Comparison of ENCODE assay signal across 19 cellular contexts in genomic region chr7:55426676-55427075, GRCh38.
"Had no signal": no experiment of that assay in that cellular context is flagged by ENCODE, and none has a peak within 500 bp of the region (broad histone marks: within the 10 kb centered on the region; RNA-seq: fewer than 3 reads in every experiment).

No MANE protein-coding gene starts in this region.

- H3K36me3 ChIP-seq: neutrophil had no signal

- H3K27ac Mint-ChIP-seq: activated CD4-positive, alpha-beta memory T cell treated with anti-CD3 and anti-CD28 coated beads, Interleukin-2, amount 10 ng/mL, durations not matched to agents 7 days and 5 days had no signal

- H3K9me3 Mint-ChIP-seq: activated CD4-positive, alpha-beta memory T cell treated with anti-CD3 and anti-CD28 coated beads, Interleukin-2, amount 10 ng/mL, durations not matched to agents 7 days and 5 days; activated T-cell treated with anti-CD3 and anti-CD28 coated beads, Interleukin-2, amount 50 U/mL, for 24 hours had no signal

- H3K4me3 ChIP-seq: ascending aorta, gastrocnemius medialis, heart left ventricle, mucosa of descending colon, transverse colon, vagina had no signal

- H2AFZ ChIP-seq: parathyroid adenoma had no signal

- H3K9ac ChIP-seq: parathyroid adenoma had no signal

- DNase-seq: activated CD4-positive, alpha-beta memory T cell treated with anti-CD3 and anti-CD28 coated beads, Interleukin-2, amount 10 ng/mL, durations not matched to agents 7 days and 5 days; activated CD4-positive, CD25-positive, alpha-beta regulatory T cell treated with anti-CD3 and anti-CD28 coated beads, Interleukin-2, amount 50 U/mL, for 72 hours; activated effector memory CD4-positive, alpha-beta T cell treated with anti-CD3 and anti-CD28 coated beads, Interleukin-2, amount 50 U/mL, for 16 hours; activated T-cell treated with anti-CD3 and anti-CD28 coated beads, Interleukin-2, amount 50 U/mL, for 24 hours; gastrocnemius medialis; heart left ventricle; mucosa of descending colon; naive thymus-derived CD4-positive, alpha-beta T cell; stimulated activated CD4-positive, alpha-beta T cell treated with anti-CD3 and anti-CD28 coated beads, Interleukin-12 subunit alpha, Interleukin-12 subunit beta, amount 100 ng/mL, for 4 hours; stimulated activated CD4-positive, alpha-beta T cell treated with anti-CD3 and anti-CD28 coated beads, Interleukin-2, amount 100 ng/mL, for 24 hours; substantia nigra; T-helper 9 cell; transverse colon had no signal

- H3K9me3 ChIP-seq: ascending aorta, gastrocnemius medialis, heart left ventricle, mucosa of descending colon, neutrophil, transverse colon, vagina had no signal

- H3K4me3 Mint-ChIP-seq: activated CD4-positive, alpha-beta memory T cell treated with anti-CD3 and anti-CD28 coated beads, Interleukin-2, amount 10 ng/mL, durations not matched to agents 7 days and 5 days; activated T-cell treated with anti-CD3 and anti-CD28 coated beads, Interleukin-2, amount 50 U/mL, for 24 hours; naive thymus-derived CD4-positive, alpha-beta T cell had no signal

- H3K4me1 ChIP-seq: ascending aorta, heart left ventricle, parathyroid adenoma had no signal

- H3K27me3 ChIP-seq: ascending aorta, gastrocnemius medialis, heart left ventricle, neutrophil, transverse colon, vagina had no signal

- H3K27me3 Mint-ChIP-seq: activated CD4-positive, alpha-beta memory T cell treated with anti-CD3 and anti-CD28 coated beads, Interleukin-2, amount 10 ng/mL, durations not matched to agents 7 days and 5 days; activated T-cell treated with anti-CD3 and anti-CD28 coated beads, Interleukin-2, amount 50 U/mL, for 24 hours; naive thymus-derived CD4-positive, alpha-beta T cell had no signal

- ATAC-seq: gastrocnemius medialis; heart left ventricle; left lobe of liver; mucosa of descending colon; naive thymus-derived CD4-positive, alpha-beta T cell had no signal

- H3K27ac ChIP-seq: ascending aorta, gastrocnemius medialis, heart left ventricle, neutrophil, parathyroid adenoma, transverse colon had no signal

- H3K79me2 ChIP-seq: parathyroid adenoma had no signal

- FAIRE-seq: keratinocyte had no signal
